7 cellular contexts compared by ENCODE assay signal in genomic region chr17:21043296-21044232, GRCh38. TPM values are rescaled to one million over a fixed set of nuclear protein-coding genes. Genes with fewer than 3 reads are reported as not detected.
DNase-seq lines count a peak whose midpoint lies in the region; ATAC-seq, FAIRE-seq and TF ChIP-seq lines count a peak whose summit lies in the region.

No MANE protein-coding gene starts in this region.

- DNase-seq in GM18507 (ENCODE audit: extremely low spot score, insufficient read length, low read depth) (no peak), NCI-H2029 (lab: John Stamatoyannopoulos, UW) (peak; percentile 94), breast epithelium (ENCODE audit: low spot score in 2 of 2) (peak; percentile 97 to 99), keratinocyte (ENCODE audit: low read depth, low spot score) (peak; percentile 83)
- peak; percentile 90 to 91 for DNase-seq in stimulated activated CD4-positive, alpha-beta T cell treated with anti-CD3 and anti-CD28 coated beads, Interleukin-15, amount 100 ng/mL, for 1 hour (ENCODE audit: low read depth in 1 of 2, low spot score in 1 of 2)

- H3K4me2 ChIP-seq in keratinocyte (ENCODE audit: control insufficient read depth, extremely low read depth, insufficient read depth, low read depth, low read length): peak overlapping the region; percentile 96

- peak overlapping the region; percentile 83 for H2AFZ ChIP-seq in keratinocyte (ENCODE audit: control insufficient read depth, low read length)

- peak overlapping the region; percentile 83 for H3K9ac ChIP-seq in keratinocyte (ENCODE audit: control insufficient read depth, extremely low read depth, insufficient read depth, low read length)

- intact Hi-C loops in breast epithelium (cut with DNase I; ENCODE audit: low total_unique reads): no loop called here

- peak; percentile 22 for TF ChIP-seq POLR2A in breast epithelium (IDR thresholded peaks at IDR 0.05)

- H3K27me3 ChIP-seq in breast epithelium (no peaks in the 10 kb centered on the region), keratinocyte (ENCODE audit: control insufficient read depth, extremely low read depth, insufficient read depth, low read length) (no peaks in the 10 kb centered on the region)

- H3K9me1 ChIP-seq in keratinocyte (ENCODE audit: control insufficient read depth, extremely low read depth, insufficient read depth, low read length): no peaks in the 10 kb centered on the region

- TF ChIP-seq CTCF in breast epithelium (IDR thresholded peaks at IDR 0.05) (peak; percentile 69 to 97 (median 87)), keratinocyte (optimal IDR thresholded peaks at IDR 0.05 in 1 of 3, IDR thresholded peaks at IDR 0.05 in 1 of 3, conservative IDR thresholded peaks at IDR 0.05 in 1 of 3; ENCODE audit: extremely low read depth in 1 of 3, insufficient read depth in 2 of 3, low read length in 3 of 3) (peak; percentile 79 to 96 (median 81))

- peaks cover 39% of the 10 kb centered on the region for H3K79me2 ChIP-seq in keratinocyte (ENCODE audit: control insufficient read depth, insufficient read depth, low read length)

- H3K4me3 ChIP-seq in breast epithelium (peak overlapping the region; percentile 61 to 92 (median 86)), keratinocyte (ENCODE audit: control insufficient read depth in 2 of 3, extremely low read depth in 1 of 3, insufficient read depth in 2 of 3, low read depth in 1 of 3, low read length in 3 of 3) (peak overlapping the region; percentile 55 to 78 (median 68))

- H3K9me3 ChIP-seq in breast epithelium (no peaks in the 10 kb centered on the region), keratinocyte (ENCODE audit: control insufficient read depth, low read depth, low read length) (no peaks in the 10 kb centered on the region)

- H4K20me1 ChIP-seq in keratinocyte (ENCODE audit: control insufficient read depth, extremely low read depth, insufficient read depth, low read length): peaks cover 23% of the 10 kb centered on the region

- H3K36me3 ChIP-seq in breast epithelium (no peaks in the 10 kb centered on the region), keratinocyte (ENCODE audit: control insufficient read depth in 2 of 2, extremely low read depth in 1 of 2, insufficient read depth in 2 of 2, low read length in 2 of 2) (peaks cover 1 to 6% of the 10 kb centered on the region in 2 experiments)

- FAIRE-seq in GM18507 (lab: Jason Lieb, UNC) (peak; percentile 95), TTC549 (lab: Jason Lieb, UNC) (peak; percentile 9), keratinocyte (lab: Jason Lieb, UNC) (peak; percentile 62)

- peak; percentile 82 for ATAC-seq in HG02943 (IDR thresholded peaks at IDR 0.05; ENCODE audit: low read depth, unreplicated experiment)

- dilution Hi-C loops in keratinocyte (cut with MboI; ENCODE audit: extremely low pct_ligation_motif_present, low sequenced_read_pairs): no loop called here

- H3K4me1 ChIP-seq in breast epithelium (no peaks in the 10 kb centered on the region), keratinocyte (ENCODE audit: control insufficient read depth, extremely low read depth, insufficient read depth, low read length) (peaks cover 19% of the 10 kb centered on the region)

- peak overlapping the region; percentile 99 to 100 for H3K27ac ChIP-seq in breast epithelium
- peak overlapping the region; percentile 87 for H3K27ac ChIP-seq in keratinocyte (ENCODE audit: control insufficient read depth, insufficient read depth, low read length)

RNA-seq across cellular contexts. Expression of gene USP22, which starts 0.8 kb away (rescaled TPM):
- total RNA-seq in breast epithelium: 100 to 1,000 TPM; 115 to 156 (median 139) TPM
- 76.4 to 201 TPM (median 111 TPM) in 3 replicates for polyA plus RNA-seq in keratinocyte
- 35.9 TPM for polyA plus RNA-seq in keratinocyte (2011; ENCODE audit: low read depth)
- 105 and 120 TPM in 2 replicates for polyA plus RNA-seq in keratinocyte (2011; cell fraction: cytosol; rRNA removed)
- 176 and 203 TPM in 2 replicates for polyA plus RNA-seq in keratinocyte (2011; cell fraction: nucleus; rRNA removed)
- polyA plus RNA-seq in keratinocyte (2012; ENCODE audit: low replicate concordance): 50.9 and 103 TPM in 2 replicates
- polyA minus RNA-seq in keratinocyte: 227 to 753 TPM (median 238 TPM) in 3 replicates
- 119 TPM for polyA minus RNA-seq in keratinocyte (2011; cell fraction: cytosol; rRNA and poly(A)+ RNA removed)
- polyA minus RNA-seq in keratinocyte (2011; cell fraction: nucleus; rRNA and poly(A)+ RNA removed): 103 and 160 TPM in 2 replicates
